ENCODE assay signal across 20 cellular contexts in genomic region chr10:110215286-110215685, GRCh38. TPM values are rescaled to one million over a fixed set of nuclear protein-coding genes. Genes with fewer than 3 reads are reported as not detected.
DNase-seq lines count a peak whose midpoint lies in the region; ATAC-seq and TF ChIP-seq lines count a peak whose summit lies in the region.
"Had no signal": no experiment of that assay in that cellular context is flagged by ENCODE, and none has a peak within 500 bp of the region (broad histone marks: within the 10 kb centered on the region; RNA-seq: fewer than 3 reads in every experiment).

No MANE protein-coding gene starts in this region.

- TF ChIP-seq EP300 in sigmoid colon (IDR thresholded peaks at IDR 0.05): no peak

- H3K4me3 ChIP-seq in KMS-11 (IDR thresholded peaks at IDR 0.05; ENCODE audit: insufficient read depth, low read depth, low read length) (no peak overlapping the region), dorsolateral prefrontal cortex (no peak overlapping the region), sigmoid colon (no peak overlapping the region)
- H3K4me3 ChIP-seq: heart left ventricle had no signal

- H2AFZ ChIP-seq in KMS-11 (ENCODE audit: low read depth): no peak overlapping the region

- H3K27ac Mint-ChIP-seq in CD4-positive, alpha-beta T cell: peak overlapping the region; percentile 45
- H3K27ac Mint-ChIP-seq in activated naive CD8-positive, alpha-beta T cell treated with anti-CD3 and anti-CD28 coated beads for 36 hours: no peak overlapping the region
- H3K27ac Mint-ChIP-seq: activated B cell treated with CpG ODN at 0.5 μM for 24 hours; activated CD8-positive, alpha-beta T cell treated with anti-CD3 and anti-CD28 coated beads for 36 hours; natural killer cell had no signal

- WGBS in sigmoid colon, 2 donors: 50 to 80% methylated on average over 3 of the region's 3 CpGs

- no peaks in the 10 kb centered on the region for H3K9me3 Mint-ChIP-seq in CD4-positive, alpha-beta T cell
- H3K9me3 Mint-ChIP-seq in activated naive CD8-positive, alpha-beta T cell treated with anti-CD3 and anti-CD28 coated beads for 36 hours: no peaks in the 10 kb centered on the region
- H3K9me3 Mint-ChIP-seq: activated B cell treated with CpG ODN at 0.5 μM for 24 hours; activated CD8-positive, alpha-beta T cell treated with anti-CD3 and anti-CD28 coated beads for 36 hours; CD4-positive, CD25-positive, alpha-beta regulatory T cell; natural killer cell had no signal

- H3K79me2 ChIP-seq in KMS-11 (ENCODE audit: insufficient read depth, low read depth): peaks cover 78% of the 10 kb centered on the region

- no peaks in the 10 kb centered on the region for H3K27me3 ChIP-seq in CD4-positive, alpha-beta T cell (ENCODE audit: control insufficient read depth, insufficient read depth, low read length)
- no peaks in the 10 kb centered on the region for H3K27me3 ChIP-seq in KMS-11 (ENCODE audit: insufficient read depth, low read depth)
- H3K27me3 ChIP-seq in dorsolateral prefrontal cortex: no peaks in the 10 kb centered on the region
- H3K27me3 ChIP-seq in sigmoid colon: no peaks in the 10 kb centered on the region
- H3K27me3 ChIP-seq: heart left ventricle had no signal

- no peak for TF ChIP-seq CTCF in CD4-positive, alpha-beta T cell (IDR thresholded peaks at IDR 0.05)
- TF ChIP-seq CTCF in KMS-11 (conservative IDR thresholded peaks at IDR 0.05; ENCODE audit: low read depth, low read length): no peak
- no peak for TF ChIP-seq CTCF in dorsolateral prefrontal cortex (IDR thresholded peaks at IDR 0.05 in 54 of 56, conservative IDR thresholded peaks at IDR 0.05 in 2 of 56; ENCODE audit: low read depth in 1 of 56, partially characterized antibody in 56 of 56)
- TF ChIP-seq CTCF in sigmoid colon (IDR thresholded peaks at IDR 0.05): no peak
- no peak for TF ChIP-seq CTCF in GM13976 (IDR thresholded peaks at IDR 0.05; ENCODE audit: borderline replicate concordance, control extremely low read depth, extremely low read depth, insufficient read depth, missing control alignments)

- peak overlapping the region; percentile 76 for H3K4me2 ChIP-seq in KMS-11

- H3K9ac ChIP-seq in KMS-11: 0 out of 2 replicates have a peak overlapping the region, but pooled peaks have one; percentile 1

- H3K4me1 Mint-ChIP-seq in CD4-positive, alpha-beta T cell (ENCODE audit: low read depth): peaks cover 62% of the 10 kb centered on the region
- H3K4me1 Mint-ChIP-seq in activated naive CD8-positive, alpha-beta T cell treated with anti-CD3 and anti-CD28 coated beads for 36 hours: peaks cover 29% of the 10 kb centered on the region

- CTCF ChIA-PET in CD4-positive, alpha-beta T cell (lab: Charles Lee): interaction anchor here (2.9 kb wide), 1 partner anchor 9 kb away, joined by 12 read pairs; no protein-coding TSS in a partner anchor

- in situ Hi-C loops in GM13976 (cut with MboI; ENCODE audit: low sequenced_read_pairs, unreplicated experiment): no loop called here

- peaks cover 79% of the 10 kb centered on the region for H3K4me1 ChIP-seq in KMS-11 (ENCODE audit: low read depth, poor library complexity, severe bottlenecking)
- peaks cover 0 to 53% (median 40%) of the 10 kb centered on the region in 4 donors for H3K4me1 ChIP-seq in sigmoid colon

- H3K36me3 Mint-ChIP-seq in CD4-positive, alpha-beta T cell (ENCODE audit: low read depth): peaks cover 11% of the 10 kb centered on the region
- H3K36me3 Mint-ChIP-seq in activated naive CD8-positive, alpha-beta T cell treated with anti-CD3 and anti-CD28 coated beads for 36 hours: peaks cover 3% of the 10 kb centered on the region
- H3K36me3 Mint-ChIP-seq: CD4-positive, CD25-positive, alpha-beta regulatory T cell; natural killer cell had no signal

- DNase-seq in CD4-positive, alpha-beta T cell: no peak
- DNase-seq in dorsolateral prefrontal cortex (no peak), sigmoid colon (no peak), GM13976 (ENCODE audit: low spot score) (no peak)
- DNase-seq in activated naive CD8-positive, alpha-beta T cell treated with anti-CD3 and anti-CD28 coated beads for 36 hours: no peak
- DNase-seq: activated B cell treated with CpG ODN at 0.5 μM for 24 hours; activated CD8-positive, alpha-beta T cell treated with anti-CD3 and anti-CD28 coated beads for 36 hours; activated gamma-delta T cell treated with Interleukin-2 at 50 U/mL for 16 hours; activated T-cell treated with anti-CD3 and anti-CD28 coated beads for 4 hours; CD4-positive, CD25-positive, alpha-beta regulatory T cell; dermis blood vessel endothelial cell; DMS153; heart left ventricle; natural killer cell; NCI-H1694; NCI-H82 had no signal

- H3K27me3 Mint-ChIP-seq in CD4-positive, alpha-beta T cell: peaks cover 5% of the 10 kb centered on the region
- peaks cover 8% of the 10 kb centered on the region for H3K27me3 Mint-ChIP-seq in activated naive CD8-positive, alpha-beta T cell treated with anti-CD3 and anti-CD28 coated beads for 36 hours

- POLR2A ChIA-PET in CD4-positive, alpha-beta T cell (lab: Charles Lee): no interaction called here

- no peaks in the 10 kb centered on the region for H4K20me1 ChIP-seq in KMS-11 (ENCODE audit: insufficient read depth)

- no peaks in the 10 kb centered on the region for H3K9me3 ChIP-seq in CD4-positive, alpha-beta T cell (ENCODE audit: control insufficient read depth, low read length)
- H3K9me3 ChIP-seq in sigmoid colon: no peaks in the 10 kb centered on the region
- H3K9me3 ChIP-seq: heart left ventricle had no signal

- intact Hi-C loops in CD4-positive, alpha-beta T cell (cut with DNase I, micrococcal nuclease): loop anchor here in 1 of 2 experiments (10.0 kb wide), 1 partner anchor 700 kb away; the partner anchor contains the start of genes BBIP1 and SHOC2
- intact Hi-C loops in dorsolateral prefrontal cortex (cut with DNase I) (no loop called here), sigmoid colon (cut with DNase I) (no loop called here)

- TF ChIP-seq POLR2A in sigmoid colon (IDR thresholded peaks at IDR 0.05): no peak

- H3K36me3 ChIP-seq in KMS-11 (ENCODE audit: insufficient read depth): no peaks in the 10 kb centered on the region
- H3K36me3 ChIP-seq in sigmoid colon: no peaks in the 10 kb centered on the region
- H3K36me3 ChIP-seq: heart left ventricle had no signal

- no peak for ATAC-seq in CD4-positive, alpha-beta T cell (ENCODE audit: poor library complexity)
- ATAC-seq in HG03045 (IDR thresholded peaks at IDR 0.05; ENCODE audit: unreplicated experiment) (no peak), HG03280 (IDR thresholded peaks at IDR 0.05; ENCODE audit: unreplicated experiment) (no peak)
- ATAC-seq: activated CD8-positive, alpha-beta T cell treated with anti-CD3 and anti-CD28 coated beads for 36 hours; heart left ventricle; natural killer cell; Panc1 had no signal

- H3K4me3 Mint-ChIP-seq in CD4-positive, alpha-beta T cell: no peak overlapping the region
- H3K4me3 Mint-ChIP-seq in activated naive CD8-positive, alpha-beta T cell treated with anti-CD3 and anti-CD28 coated beads for 36 hours: no peak overlapping the region
- H3K4me3 Mint-ChIP-seq: activated B cell treated with CpG ODN at 0.5 μM for 24 hours; activated CD8-positive, alpha-beta T cell treated with anti-CD3 and anti-CD28 coated beads for 36 hours; natural killer cell had no signal

- H3K27ac ChIP-seq in CD4-positive, alpha-beta T cell (ENCODE audit: low read depth, low read length): no peak overlapping the region
- H3K27ac ChIP-seq in KMS-11 (peak overlapping the region; percentile 99), dorsolateral prefrontal cortex (peak overlapping the region in 52 of 59 donors; percentile 5 to 100 (median 96)), sigmoid colon (peak overlapping the region in 3 of 4 donors; percentile 97 to 100 (median 98))

RNA-seq across cellular contexts. Expression of gene MXI1, which starts 7.9 kb away (rescaled TPM):
- total RNA-seq in CD4-positive, alpha-beta T cell: 10 to 100 TPM; 74.3 to 84.3 TPM
- total RNA-seq in dorsolateral prefrontal cortex: 100 to 1,000 TPM in 65 of 120 experiments, 10 to 100 TPM in 55; 66.2 to 188 (median 104) TPM
- 100 to 1,000 TPM in 3 of 4 donors, 10 to 100 TPM in 1; 92.0 to 148 (median 107) TPM for total RNA-seq in sigmoid colon
- polyA plus RNA-seq in sigmoid colon: 10 to 100 TPM; 52.2 to 84.7 (median 84.2) TPM
- total RNA-seq in activated naive CD8-positive, alpha-beta T cell treated with anti-CD3 and anti-CD28 coated beads for 36 hours: 10 to 100 TPM; 24.4 to 26.7 TPM
